In the genomic region with DNA sequence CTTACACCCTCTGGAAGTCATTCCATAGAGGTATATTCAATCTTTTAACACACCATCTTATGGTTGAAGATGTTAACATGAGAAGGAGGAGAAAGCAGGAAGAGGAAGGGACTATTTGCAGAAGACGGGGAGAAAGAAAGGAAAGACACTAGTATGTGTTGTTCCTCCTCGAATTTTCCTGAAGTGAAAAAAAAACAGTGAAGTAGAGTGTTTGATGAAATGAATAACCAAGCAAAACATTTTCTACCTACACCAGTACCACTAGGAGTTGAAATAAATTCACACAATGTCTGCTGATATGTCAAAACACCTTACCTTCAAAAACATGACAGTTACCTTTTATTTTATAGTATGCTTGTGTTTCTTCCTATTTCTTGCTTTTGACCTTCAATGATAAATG, we compare ENCODE assay signal across 9 cellular contexts. TPM values are rescaled to one million over a fixed set of nuclear protein-coding genes. Genes with fewer than 3 reads are reported as not detected.
DNase-seq lines count a peak whose midpoint lies in the region; ATAC-seq, FAIRE-seq and TF ChIP-seq lines count a peak whose summit lies in the region.
"Had no signal": no experiment of that assay in that cellular context is flagged by ENCODE, and none has a peak within 500 bp of the region (broad histone marks: within the 10 kb centered on the region; RNA-seq: fewer than 3 reads in every experiment).

No MANE protein-coding gene starts in this region.

- no peak for FAIRE-seq in H1 (lab: Jason Lieb, UNC)

- no peaks in the 10 kb centered on the region; the same call in 1 of the 2 replicates for H3K9me2 ChIP-seq in OCI-LY7 (ENCODE audit: insufficient read depth, low read length)

- H2BK12ac ChIP-seq in H1 (ENCODE audit: low read depth, low read length): no peak overlapping the region

- peak overlapping the region; percentile 98 for H3K27ac ChIP-seq in OCI-LY7 (ENCODE audit: low read depth, low read length, poor library complexity, severe bottlenecking)
- no peak overlapping the region for H3K27ac ChIP-seq in H1 (ENCODE audit: low read depth, low read length)
- no peak overlapping the region for H3K27ac ChIP-seq in prostate gland

- H3K4ac ChIP-seq in H1 (replicated peaks; ENCODE audit: insufficient read length, low read depth, low read length): no peak overlapping the region

- no peak overlapping the region for H4K8ac ChIP-seq in H1 (ENCODE audit: extremely low read depth, insufficient read depth, low read length)

- no peak for TF ChIP-seq RAD21 in H1 (IDR thresholded peaks at IDR 0.05 in 1 of 2, conservative IDR thresholded peaks at IDR 0.05 in 1 of 2; ENCODE audit: low read depth in 2 of 2, low read length in 2 of 2)

- H3K79me2 ChIP-seq in OCI-LY7 (ENCODE audit: insufficient read depth, low read depth, low read length) (peaks cover 67% of the 10 kb centered on the region), H1 (ENCODE audit: control insufficient read depth in 1 of 2, insufficient read depth in 2 of 2, low read length in 2 of 2) (peaks cover 15 to 58% of the 10 kb centered on the region in 2 experiments)

- H2BK5ac ChIP-seq in H1 (ENCODE audit: low read depth, low read length): no peak overlapping the region

- H3K23ac ChIP-seq in H1 (ENCODE audit: insufficient read length): no peak overlapping the region

- no peak overlapping the region for H3K14ac ChIP-seq in H1 (ENCODE audit: insufficient read length)

- H2BK120ac ChIP-seq in H1 (replicated peaks; ENCODE audit: low read depth, low read length): no peak overlapping the region

- H3K18ac ChIP-seq in H1 (ENCODE audit: extremely low read depth, low read length): no peak overlapping the region

- ATAC-seq in GM19452 (IDR thresholded peaks at IDR 0.05; ENCODE audit: unreplicated experiment) (no peak), GM21786 (IDR thresholded peaks at IDR 0.05; ENCODE audit: unreplicated experiment) (no peak), GM21576 (IDR thresholded peaks at IDR 0.05; ENCODE audit: unreplicated experiment) (no peak)

- H3K4me3 ChIP-seq in OCI-LY7 (ENCODE audit: low read depth, low read length, poor library complexity, severe bottlenecking): peak overlapping the region; percentile 98
- peak overlapping the region; percentile 85 to 100 (median 90); a peak in 7 of 8 replicates for H3K4me3 ChIP-seq in H1 (ENCODE audit: extremely low read depth in 1 of 4, insufficient read depth in 2 of 4, low read depth in 3 of 4, low read length in 4 of 4)
- peak overlapping the region; percentile 99 for H3K4me3 ChIP-seq in neuron (ENCODE audit: low read length)
- no peak overlapping the region for H3K4me3 ChIP-seq in prostate gland

- H3K9me3 ChIP-seq in OCI-LY7 (ENCODE audit: low read length) (peaks cover 5% of the 10 kb centered on the region; the same call in 1 of the 2 replicates), H1 (ENCODE audit: insufficient read depth in 2 of 2, low read depth in 1 of 2, low read length in 1 of 2) (no peaks in the 10 kb centered on the region), neuron (ENCODE audit: low read length) (no peaks in the 10 kb centered on the region), prostate gland (no peaks in the 10 kb centered on the region)

- TF ChIP-seq CTCF in OCI-LY7 (conservative IDR thresholded peaks at IDR 0.05; ENCODE audit: low read length): no peak
- no peak for TF ChIP-seq CTCF in H1 (IDR thresholded peaks at IDR 0.05; ENCODE audit: control extremely low read depth in 1 of 3, insufficient read depth in 1 of 3, low read depth in 1 of 3, low read length in 3 of 3)
- no peak for TF ChIP-seq CTCF in prostate gland (IDR thresholded peaks at IDR 0.05)

- 74% methylated on average over 2 of the region's 2 CpGs; no CpG with 5 or more reads in 1 of the 2 experiments for WGBS in H1 (ENCODE audit: extremely low coverage in 1 of 2, insufficient coverage in 1 of 2, insufficient read length in 1 of 2, insufficient replicate concordance in 2 of 2, low coverage in 1 of 2, low lambda C conversion rate in 2 of 2, missing lambda C conversion rate in 1 of 2), 2 experiments
- 21% methylated on average over 2 of the region's 2 CpGs for WGBS in prostate gland

- H3K4me1 ChIP-seq in OCI-LY7 (ENCODE audit: insufficient read depth, low read length, poor library complexity, severe bottlenecking) (peaks cover 43% of the 10 kb centered on the region), H1 (replicated peaks in 1 of 4; ENCODE audit: control insufficient read depth in 3 of 4, insufficient read depth in 4 of 4, low read length in 3 of 4) (no peaks in the 10 kb centered on the region), neuron (ENCODE audit: insufficient read depth, low read length) (peaks cover 30% of the 10 kb centered on the region), prostate gland (replicated peaks) (no peaks in the 10 kb centered on the region)

- H3K27me3 ChIP-seq in H1 (replicated peaks in 1 of 4; ENCODE audit: control insufficient read depth in 3 of 4, extremely low read depth in 1 of 4, insufficient read depth in 3 of 4, low read length in 3 of 4) (no peaks in the 10 kb centered on the region), neuron (ENCODE audit: insufficient read depth, low read length) (no peaks in the 10 kb centered on the region), prostate gland (replicated peaks; ENCODE audit: insufficient read depth) (no peaks in the 10 kb centered on the region)

- BruUV-seq in OCI-LY7 (replicated peaks; lab: Mats Ljungman, UMichigan): TSS peak; percentile 66

- peaks cover 8% of the 10 kb centered on the region for H3K23me2 ChIP-seq in H1 (ENCODE audit: low read depth, low read length)

- H3K4me2 ChIP-seq in OCI-LY7 (ENCODE audit: low read length): peak overlapping the region; percentile 99
- peak overlapping the region; percentile 72 to 99; a peak in 3 of 4 replicates for H3K4me2 ChIP-seq in H1 (ENCODE audit: insufficient read depth in 1 of 2, low read depth in 2 of 2, low read length in 2 of 2)

- no peak overlapping the region; a peak in 1 of 7 replicates for H3K9ac ChIP-seq in H1 (replicated peaks in 1 of 4; ENCODE audit: extremely low read depth in 1 of 4, low read depth in 3 of 4, low read length in 3 of 4)

- no peak overlapping the region for H2BK20ac ChIP-seq in H1 (ENCODE audit: low read length)

- POLR2A ChIA-PET in OCI-LY7 (lab: Charles Lee): interaction anchor here (0.8 kb wide), 1 partner anchor 146 kb away, joined by 3 read pairs; no protein-coding TSS in a partner anchor
- POLR2A ChIA-PET in H1 (lab: Charles Lee; ENCODE audit: partially characterized antibody): interaction anchor here (1.3 to 2.6 kb wide), 4 partner anchors 11 to 358 kb away, joined by 3 to 13 read pairs (median 4); no protein-coding TSS in a partner anchor

- no peak for TF ChIP-seq EP300 in H1 (IDR thresholded peaks at IDR 0.05; ENCODE audit: borderline replicate concordance in 1 of 2, low read depth in 2 of 2, low read length in 2 of 2)

- no peaks in the 10 kb centered on the region for H3K79me1 ChIP-seq in H1 (ENCODE audit: low read depth, low read length)

- H4K91ac ChIP-seq in H1 (replicated peaks; ENCODE audit: insufficient read length, low read length): no peak overlapping the region

- CTCF ChIA-PET in OCI-LY7 (lab: Charles Lee; ENCODE audit: unreplicated experiment): no interaction called here
- CTCF ChIA-PET in H1 (lab: Charles Lee; ENCODE audit: partially characterized antibody): no interaction called here

- H4K20me1 ChIP-seq in OCI-LY7 (ENCODE audit: insufficient read depth, low read length): peaks cover 25% of the 10 kb centered on the region
- peaks cover 0 to 3% of the 10 kb centered on the region in 2 experiments for H4K20me1 ChIP-seq in H1 (replicated peaks in 1 of 2; ENCODE audit: control insufficient read depth in 1 of 2, insufficient read depth in 2 of 2, low read length in 2 of 2)

- no peak overlapping the region for H2BK15ac ChIP-seq in H1 (ENCODE audit: low read length)

- H3K36me3 ChIP-seq in OCI-LY7 (ENCODE audit: insufficient read depth, low read length): peaks cover 76% of the 10 kb centered on the region
- peaks cover 0 to 30% (median 13%) of the 10 kb centered on the region in 4 experiments; a peak in 6 of 8 replicates for H3K36me3 ChIP-seq in H1 (ENCODE audit: control insufficient read depth in 2 of 4, insufficient read depth in 4 of 4, low read length in 3 of 4)
- H3K36me3 ChIP-seq in neuron (ENCODE audit: insufficient read depth, low read length): peaks cover 16% of the 10 kb centered on the region
- H3K36me3 ChIP-seq in prostate gland: peaks cover 0 to 6% of the 10 kb centered on the region in 2 donors

- H4K5ac ChIP-seq in H1 (ENCODE audit: insufficient read length, low read depth, low read length): no peak overlapping the region

- intact Hi-C loops in OCI-LY7 (cut with micrococcal nuclease; ENCODE audit: unreplicated experiment): loop anchor here (2.0 to 10.0 kb wide), 3 partner anchors 243 to 655 kb away; a partner anchor contains a TSS
- intact Hi-C loops in prostate gland (cut with DNase I): no loop called here

- H3K56ac ChIP-seq in H1 (replicated peaks; ENCODE audit: insufficient read length, low read depth, low read length): no peak overlapping the region

- H2AFZ ChIP-seq in OCI-LY7 (ENCODE audit: low read length) (no peak overlapping the region; the same call in 1 of the 2 replicates), H1 (ENCODE audit: low read length) (no peak overlapping the region), neuron (ENCODE audit: low read depth, low read length) (peak overlapping the region; percentile 66)

- DNase-seq in GF-D8 (lab: John Stamatoyannopoulos, UW): peak; percentile 5
- no peak for DNase-seq in OCI-LY7 (ENCODE audit: low spot score)
- DNase-seq in H1 (ENCODE audit: low read depth in 1 of 2, low spot score in 2 of 2): no peak
- DNase-seq in prostate gland (ENCODE audit: low spot score): no peak
- DNase-seq: stimulated activated CD4-positive, alpha-beta T cell treated with anti-CD3 and anti-CD28 coated beads, Interleukin-2, amount 100 ng/mL, for 48 hours had no signal

- no peak overlapping the region for H2AK5ac ChIP-seq in H1 (ENCODE audit: low read depth, low read length)

- TF ChIP-seq POLR2A in H1 (IDR thresholded peaks at IDR 0.05; ENCODE audit: control extremely low read depth in 1 of 2, low read depth in 2 of 2, low read length in 2 of 2) (no peak), prostate gland (IDR thresholded peaks at IDR 0.05) (no peak)

TF ChIP-seq in H1, 55 proteins besides CTCF, POLR2A, EP300 and RAD21:
- TF ChIP-seq BACH1 (IDR thresholded peaks at IDR 0.05; ENCODE audit: low read length): no peak
- TF ChIP-seq JUN (IDR thresholded peaks at IDR 0.05; ENCODE audit: low read depth, low read length): no peak

RNA-seq across cellular contexts. Expression of a gene that starts 1.4 kb away (rescaled TPM):
- total RNA-seq in OCI-LY7 (2014; rRNA removed; shearing (Covaris generic)): 123 and 146 TPM in 2 replicates
- total RNA-seq in OCI-LY7 (2022): 109 and 121 TPM in 2 replicates
- 64.8 and 70.7 TPM in 2 replicates for total RNA-seq in H1 (2021; fragmentation: NEBNext Ultra II Directional; extraction: Animal tissue kit (Norgen Biotek cat#: 25700))
- polyA plus RNA-seq in H1 (2011; rRNA removed): 48.8 and 61.2 TPM in 2 replicates
- 84.3 TPM for polyA plus RNA-seq in H1 (2011; cell fraction: cytosol; rRNA removed)
- 61.3 TPM for polyA plus RNA-seq in H1 (2011; cell fraction: nucleus; rRNA removed)
- 71.8 to 81.1 TPM (median 76.4 TPM) in 4 replicates for polyA plus RNA-seq in H1 (2012, experiment 1 of 2)
- polyA plus RNA-seq in H1 (2012, experiment 2 of 2): 5.6 TPM
- 143 TPM for polyA plus RNA-seq in H1 (2013, experiment 1 of 2)
- 133 TPM for polyA plus RNA-seq in H1 (2013, experiment 2 of 2)
- polyA minus RNA-seq in H1 (2011; rRNA and poly(A)+ RNA removed): 164 and 234 TPM in 2 replicates
- 55.6 TPM for polyA minus RNA-seq in H1 (2011; cell fraction: cytosol; rRNA and poly(A)+ RNA removed)
- polyA minus RNA-seq in H1 (2011; cell fraction: nucleus; rRNA and poly(A)+ RNA removed): 225 TPM
- 100 to 1,000 TPM in 1 of 2 donors, 10 to 100 TPM in 1; 57.2 to 142 TPM for total RNA-seq in prostate gland

Comparison
In these comparisons a context has a peak if more than half of its experiments do, and no peak if none do; other contexts are left out.
1. H3K4me3 ChIP-seq: peak in OCI-LY7 (single experiment), H1 (4 of 4) and neuron (single experiment); none in prostate gland (0 of 2).